24 cellular contexts compared by ENCODE assay signal in the genomic region with DNA sequence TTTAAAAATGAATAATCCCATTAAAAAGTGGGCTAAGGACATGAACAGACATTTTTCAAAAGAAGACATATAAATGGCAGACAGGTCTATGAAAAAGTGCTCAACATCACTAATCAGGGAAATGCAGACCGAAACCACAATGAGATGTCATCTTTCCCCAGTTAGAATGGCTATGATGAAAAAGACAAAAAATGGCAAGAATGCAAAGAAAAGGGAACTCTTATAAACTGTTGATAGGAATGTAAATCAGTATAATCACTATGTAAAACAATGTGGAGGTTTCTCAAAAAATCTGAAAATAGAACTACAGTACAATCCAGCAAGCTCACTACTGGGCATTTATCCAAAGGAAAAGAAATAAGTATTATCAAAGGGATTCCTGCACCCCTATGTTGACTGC.
DNase-seq lines count a peak whose midpoint lies in the region; ATAC-seq, FAIRE-seq and TF ChIP-seq lines count a peak whose summit lies in the region.
"Had no signal": no experiment of that assay in that cellular context is flagged by ENCODE, and none has a peak within 500 bp of the region (broad histone marks: within the 10 kb centered on the region; RNA-seq: fewer than 3 reads in every experiment).

No MANE protein-coding gene starts in this region.

- H3K27me3 ChIP-seq in SJSA1 (replicated peaks): no peaks in the 10 kb centered on the region
- H3K27me3 ChIP-seq in K562 (ENCODE audit: control insufficient read depth in 2 of 2, insufficient read depth in 2 of 2, low read length in 2 of 2): no peaks in the 10 kb centered on the region; a peak in 1 of 5 replicates
- H3K27me3 ChIP-seq: Peyer's patch, right lobe of liver, suprapubic skin had no signal

- H3K9ac ChIP-seq in K562 (ENCODE audit: insufficient read depth in 1 of 2, low read depth in 2 of 2, low read length in 2 of 2): no peak overlapping the region

- no peaks in the 10 kb centered on the region for H3K79me2 ChIP-seq in K562 (ENCODE audit: control insufficient read depth, insufficient read depth, low read length)

- CTCF ChIA-PET in K562 (lab: Yijun Ruan, JAX; ENCODE audit: low intra/inter-chr PET ratio): no interaction called here

- FAIRE-seq in K562 (lab: Jason Lieb, UNC) (peak; percentile 52), islet of Langerhans (lab: Jason Lieb, UNC) (peak; percentile 76)

- intact Hi-C loops in K562 (cut with micrococcal nuclease): no loop called here

- no peak overlapping the region for H3K4me2 ChIP-seq in K562 (ENCODE audit: insufficient read depth, low read length)

- H3K27ac ChIP-seq in SJSA1 (peak overlapping the region; percentile 80), K562 (ENCODE audit: extremely low read depth, low read depth, low read length) (no peak overlapping the region)
- H3K27ac ChIP-seq: Peyer's patch, right lobe of liver, suprapubic skin had no signal

- H3K36me3 ChIP-seq in SJSA1 (no peaks in the 10 kb centered on the region), K562 (ENCODE audit: control insufficient read depth, insufficient read depth, low read length) (no peaks in the 10 kb centered on the region)
- H3K36me3 ChIP-seq: Peyer's patch, right lobe of liver, suprapubic skin had no signal

- H3K4me1 ChIP-seq in SJSA1 (replicated peaks) (peaks cover 41% of the 10 kb centered on the region), K562 (replicated peaks in 1 of 2; ENCODE audit: control insufficient read depth in 2 of 2, insufficient read depth in 2 of 2, low read length in 2 of 2) (no peaks in the 10 kb centered on the region)
- H3K4me1 ChIP-seq: Caco-2, Peyer's patch, suprapubic skin had no signal

- H2AFZ ChIP-seq in K562 (ENCODE audit: low read depth, low read length): no peak overlapping the region

- no TSS peak for BruUV-seq in K562 (replicated peaks; lab: Mats Ljungman, UMichigan)

- no peak for ATAC-seq in K562
- ATAC-seq: left cardiac atrium, right lobe of liver had no signal

- peak; percentile 20; the same call in 1 of the 2 replicates for TF ChIP-seq EP300 in K562 (IDR thresholded peaks at IDR 0.05; ENCODE audit: low read length)

- TF ChIP-seq CTCF in K562 (IDR thresholded peaks at IDR 0.05 in 2 of 3, conservative IDR thresholded peaks at IDR 0.05 in 1 of 3; ENCODE audit: insufficient read depth in 2 of 3, low read depth in 1 of 3, low read length in 3 of 3): no peak

- WGBS in K562 (ENCODE audit: insufficient coverage, low coverage, missing lambda C conversion rate): 6% methylated on average over 1 of the region's 1 CpG

- no peak for TF ChIP-seq RAD21 in K562 (CRISPR knock-in tag; conservative IDR thresholded peaks at IDR 0.05 in 1 of 2, IDR thresholded peaks at IDR 0.05 in 1 of 2)

- no peak for TF ChIP-seq POLR2A in K562 (conservative IDR thresholded peaks at IDR 0.05)

- POLR2A ChIA-PET in K562 (lab: Yijun Ruan, JAX): no interaction called here

- DNase-seq in ELR (ENCODE audit: low read depth) (peak; percentile 10), SJSA1 (ENCODE audit: low read depth in 1 of 2, low spot score in 2 of 2) (peak in 1 of 2 experiments; percentile 89), K562 (ENCODE audit: extremely low read depth in 1 of 4, low spot score in 3 of 4) (peak in 1 of 4 experiments; percentile 25), NCI-H748 treated with DMSO at 0.1 percent for 48 hours (lab: John Stamatoyannopoulos, UW) (no peak), NCI-H1048 (lab: John Stamatoyannopoulos, UW) (no peak), kidney glomerular epithelial cell (lab: John Stamatoyannopoulos, UW) (no peak), NCI-H446 treated with DMSO at 0.1 percent for 48 hours (lab: John Stamatoyannopoulos, UW) (no peak)
- DNase-seq: ACHN; activated effector memory CD4-positive, alpha-beta T cell treated with anti-CD3 and anti-CD28 coated beads, Interleukin-2, amount 50 U/mL, for 16 hours; activated naive CD8-positive, alpha-beta T cell treated with anti-CD3 and anti-CD28 coated beads, Interleukin-2, amount 10 ng/mL, durations not matched to agents 7 days and 5 days; activated T-cell treated with anti-CD3 and anti-CD28 coated beads, Interleukin-2, amount 50 U/mL, for 1 hour; C1 segment of cervical spinal cord; Caco-2; DMS79; foreskin melanocyte; Karpas-422; left cardiac atrium; NCI-H510A treated with DMSO at 0.1 percent for 48 hours; Peyer's patch; right lobe of liver; stimulated activated naive CD4-positive, alpha-beta T cell; T-helper 1 cell had no signal

- no peaks in the 10 kb centered on the region for H4K20me1 ChIP-seq in K562 (replicated peaks; ENCODE audit: control insufficient read depth, insufficient read depth, low read length)

- no peaks in the 10 kb centered on the region for H3K9me1 ChIP-seq in K562 (ENCODE audit: control insufficient read depth, insufficient read depth, low read length)

- in situ Hi-C loops in K562 (cut with MboI): no loop called here

- H3K9me3 ChIP-seq in SJSA1 (replicated peaks) (peaks cover 3% of the 10 kb centered on the region; the same call in 1 of the 2 replicates), K562 (replicated peaks; ENCODE audit: control insufficient read depth, insufficient read depth, low read depth, low read length) (no peaks in the 10 kb centered on the region)
- H3K9me3 ChIP-seq: Caco-2, Peyer's patch, right lobe of liver had no signal

- H3K4me3 ChIP-seq in SJSA1: no peak overlapping the region
- H3K4me3 ChIP-seq in K562: no peak overlapping the region
- H3K4me3 ChIP-seq: Peyer's patch, right lobe of liver, suprapubic skin had no signal

TF ChIP-seq in K562, 482 proteins besides CTCF, POLR2A, EP300 and RAD21 (continues in another document):
- TF ChIP-seq NFE2 (IDR thresholded peaks at IDR 0.05; ENCODE audit: low read depth) (peak; percentile 84), CBFA2T3 (IDR thresholded peaks at IDR 0.05) (peak; percentile 30), PHB (CRISPR knock-in tag; IDR thresholded peaks at IDR 0.05) (no peak), FOXP1 (CRISPR knock-in tag; IDR thresholded peaks at IDR 0.05) (no peak), DPF2 (IDR thresholded peaks at IDR 0.05) (0 out of 2 replicates have a peak, but pooled peaks have one; percentile 26), MEIS2 (IDR thresholded peaks at IDR 0.05; ENCODE audit: partially characterized antibody) (peak; percentile 85), NELFE (IDR thresholded peaks at IDR 0.05; ENCODE audit: insufficient read depth, insufficient read length) (no peak), C11orf30 (IDR thresholded peaks at IDR 0.05; ENCODE audit: low read depth) (peak; percentile 35; the same call in 1 of the 2 replicates), RBM25 (IDR thresholded peaks at IDR 0.05; ENCODE audit: low read depth, low read length, severe bottlenecking) (no peak), ZNF263 (CRISPR knock-in tag; IDR thresholded peaks at IDR 0.05; ENCODE audit: borderline replicate concordance) (no peak), SMARCE1 (IDR thresholded peaks at IDR 0.05) (peak; percentile 58; the same call in 1 of the 2 replicates), SPI1 (IDR thresholded peaks at IDR 0.05; ENCODE audit: borderline replicate concordance, low read depth, low read length) (0 out of 2 replicates have a peak, but pooled peaks have one; percentile 22), TAL1 (IDR thresholded peaks at IDR 0.05) (peak; percentile 36), SMARCC2 (IDR thresholded peaks at IDR 0.05; ENCODE audit: low read depth) (peak; percentile 40; the same call in 1 of the 2 replicates), RBM34 (IDR thresholded peaks at IDR 0.05; ENCODE audit: borderline replicate concordance, insufficient read depth, low read length) (no peak), ZNF3 (CRISPR knock-in tag; IDR thresholded peaks at IDR 0.05) (no peak), ARID1B (IDR thresholded peaks at IDR 0.05) (peak; percentile 73), ZNF146 (CRISPR knock-in tag; IDR thresholded peaks at IDR 0.05; ENCODE audit: unreplicated experiment) (no peak)
- TF ChIP-seq, protein P1, sequence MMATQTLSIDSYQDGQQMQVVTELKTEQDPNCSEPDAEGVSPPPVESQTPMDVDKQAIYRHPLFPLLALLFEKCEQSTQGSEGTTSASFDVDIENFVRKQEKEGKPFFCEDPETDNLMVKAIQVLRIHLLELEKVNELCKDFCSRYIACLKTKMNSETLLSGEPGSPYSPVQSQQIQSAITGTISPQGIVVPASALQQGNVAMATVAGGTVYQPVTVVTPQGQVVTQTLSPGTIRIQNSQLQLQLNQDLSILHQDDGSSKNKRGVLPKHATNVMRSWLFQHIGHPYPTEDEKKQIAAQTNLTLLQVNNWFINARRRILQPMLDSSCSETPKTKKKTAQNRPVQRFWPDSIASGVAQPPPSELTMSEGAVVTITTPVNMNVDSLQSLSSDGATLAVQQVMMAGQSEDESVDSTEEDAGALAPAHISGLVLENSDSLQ (IDR thresholded peaks at IDR 0.05): peak; percentile 37; the same call in 1 of the 2 replicates
- TF ChIP-seq, protein P2, sequence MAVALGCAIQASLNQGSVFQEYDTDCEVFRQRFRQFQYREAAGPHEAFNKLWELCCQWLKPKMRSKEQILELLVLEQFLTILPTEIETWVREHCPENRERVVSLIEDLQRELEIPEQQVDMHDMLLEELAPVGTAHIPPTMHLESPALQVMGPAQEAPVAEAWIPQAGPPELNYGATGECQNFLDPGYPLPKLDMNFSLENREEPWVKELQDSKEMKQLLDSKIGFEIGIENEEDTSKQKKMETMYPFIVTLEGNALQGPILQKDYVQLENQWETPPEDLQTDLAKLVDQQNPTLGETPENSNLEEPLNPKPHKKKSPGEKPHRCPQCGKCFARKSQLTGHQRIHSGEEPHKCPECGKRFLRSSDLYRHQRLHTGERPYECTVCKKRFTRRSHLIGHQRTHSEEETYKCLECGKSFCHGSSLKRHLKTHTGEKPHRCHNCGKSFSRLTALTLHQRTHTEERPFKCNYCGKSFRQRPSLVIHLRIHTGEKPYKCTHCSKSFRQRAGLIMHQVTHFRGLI (CRISPR knock-in tag; IDR thresholded peaks at IDR 0.05): no peak
